1 cellular context compared by ENCODE assay signal in the genomic region with DNA sequence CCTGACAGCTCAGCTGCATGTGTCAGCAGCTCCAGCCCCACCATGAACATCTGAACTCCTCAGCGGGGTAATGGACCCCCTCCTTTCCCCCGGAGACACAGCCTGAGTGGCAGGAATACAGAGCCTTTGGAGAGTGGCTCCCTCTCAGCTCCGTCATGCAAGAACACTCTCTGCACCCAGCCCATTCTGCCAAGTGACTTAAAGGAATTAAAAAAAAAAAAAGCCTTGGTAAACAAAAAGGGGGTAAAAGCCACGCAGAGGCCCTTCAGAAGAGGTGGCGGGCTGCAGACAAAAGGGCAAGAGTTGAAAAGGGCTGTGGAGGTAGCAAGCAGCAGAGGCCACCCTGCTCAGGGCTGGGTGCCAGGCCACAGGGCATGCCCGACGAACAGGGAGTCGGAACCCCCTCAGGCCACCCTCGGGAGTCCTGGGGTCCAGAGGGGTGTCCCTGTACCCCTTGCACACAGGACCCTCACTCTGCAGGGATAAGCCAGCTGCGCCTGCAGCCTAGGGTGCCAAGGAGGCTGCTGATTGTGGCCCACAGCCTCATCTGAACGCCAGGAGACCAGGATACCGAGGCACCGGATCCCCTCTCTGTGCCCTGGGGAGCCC.
TF ChIP-seq lines count a peak whose summit lies in the region.

No MANE protein-coding gene starts in this region.

TF ChIP-seq in HepG2, 621 proteins besides CTCF, POLR2A, EP300 and RAD21 (continued from another document):
- TF ChIP-seq, protein P1, sequence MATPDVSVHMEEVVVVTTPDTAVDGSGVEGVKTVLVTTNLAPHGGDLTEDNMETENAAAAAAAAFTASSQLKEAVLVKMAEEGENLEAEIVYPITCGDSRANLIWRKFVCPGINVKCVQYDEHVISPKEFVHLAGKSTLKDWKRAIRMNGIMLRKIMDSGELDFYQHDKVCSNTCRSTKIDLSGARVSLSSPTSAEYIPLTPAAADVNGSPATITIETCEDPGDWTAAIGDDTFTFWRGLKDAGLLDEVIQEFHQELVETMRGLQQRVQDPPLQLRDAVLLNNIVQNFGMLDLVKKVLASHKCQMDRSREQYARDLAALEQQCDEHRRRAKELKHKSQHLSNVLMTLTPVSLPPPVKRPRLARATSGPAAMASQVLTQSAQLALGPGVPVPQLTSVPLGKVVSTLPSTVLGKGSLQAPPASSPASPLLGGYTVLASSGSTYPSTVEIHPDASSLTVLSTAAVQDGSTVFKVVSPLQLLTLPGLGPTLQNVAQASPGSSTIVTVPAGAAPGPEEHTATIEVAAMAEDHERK (CRISPR knock-in tag; IDR thresholded peaks at IDR 0.05; ENCODE audit: low read depth), result no peak
- TF ChIP-seq ZNF614 (CRISPR knock-in tag; IDR thresholded peaks at IDR 0.05; ENCODE audit: borderline replicate concordance), result no peak
- TF ChIP-seq, protein P2, sequence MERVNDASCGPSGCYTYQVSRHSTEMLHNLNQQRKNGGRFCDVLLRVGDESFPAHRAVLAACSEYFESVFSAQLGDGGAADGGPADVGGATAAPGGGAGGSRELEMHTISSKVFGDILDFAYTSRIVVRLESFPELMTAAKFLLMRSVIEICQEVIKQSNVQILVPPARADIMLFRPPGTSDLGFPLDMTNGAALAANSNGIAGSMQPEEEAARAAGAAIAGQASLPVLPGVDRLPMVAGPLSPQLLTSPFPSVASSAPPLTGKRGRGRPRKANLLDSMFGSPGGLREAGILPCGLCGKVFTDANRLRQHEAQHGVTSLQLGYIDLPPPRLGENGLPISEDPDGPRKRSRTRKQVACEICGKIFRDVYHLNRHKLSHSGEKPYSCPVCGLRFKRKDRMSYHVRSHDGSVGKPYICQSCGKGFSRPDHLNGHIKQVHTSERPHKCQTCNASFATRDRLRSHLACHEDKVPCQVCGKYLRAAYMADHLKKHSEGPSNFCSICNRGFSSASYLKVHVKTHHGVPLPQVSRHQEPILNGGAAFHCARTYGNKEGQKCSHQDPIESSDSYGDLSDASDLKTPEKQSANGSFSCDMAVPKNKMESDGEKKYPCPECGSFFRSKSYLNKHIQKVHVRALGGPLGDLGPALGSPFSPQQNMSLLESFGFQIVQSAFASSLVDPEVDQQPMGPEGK (CRISPR knock-in tag; IDR thresholded peaks at IDR 0.05), result no peak
- TF ChIP-seq BORCS8-MEF2B (CRISPR knock-in tag; IDR thresholded peaks at IDR 0.05), result no peak
- no peak for TF ChIP-seq ZNF607 (CRISPR knock-in tag; IDR thresholded peaks at IDR 0.05; ENCODE audit: borderline replicate concordance)
- TF ChIP-seq THAP11 (CRISPR knock-in tag; IDR thresholded peaks at IDR 0.05), result no peak
- TF ChIP-seq ZNF549 (CRISPR knock-in tag; IDR thresholded peaks at IDR 0.05), result no peak
- TF ChIP-seq HNF4G (IDR thresholded peaks at IDR 0.05; ENCODE audit: borderline replicate concordance, low read depth, low read length), result no peak
- TF ChIP-seq HNF4G (CRISPR knock-in tag; IDR thresholded peaks at IDR 0.05; ENCODE audit: borderline replicate concordance, low read depth), result no peak
- no peak for TF ChIP-seq HDAC1 (CRISPR knock-in tag; IDR thresholded peaks at IDR 0.05)
- TF ChIP-seq, protein P3, sequence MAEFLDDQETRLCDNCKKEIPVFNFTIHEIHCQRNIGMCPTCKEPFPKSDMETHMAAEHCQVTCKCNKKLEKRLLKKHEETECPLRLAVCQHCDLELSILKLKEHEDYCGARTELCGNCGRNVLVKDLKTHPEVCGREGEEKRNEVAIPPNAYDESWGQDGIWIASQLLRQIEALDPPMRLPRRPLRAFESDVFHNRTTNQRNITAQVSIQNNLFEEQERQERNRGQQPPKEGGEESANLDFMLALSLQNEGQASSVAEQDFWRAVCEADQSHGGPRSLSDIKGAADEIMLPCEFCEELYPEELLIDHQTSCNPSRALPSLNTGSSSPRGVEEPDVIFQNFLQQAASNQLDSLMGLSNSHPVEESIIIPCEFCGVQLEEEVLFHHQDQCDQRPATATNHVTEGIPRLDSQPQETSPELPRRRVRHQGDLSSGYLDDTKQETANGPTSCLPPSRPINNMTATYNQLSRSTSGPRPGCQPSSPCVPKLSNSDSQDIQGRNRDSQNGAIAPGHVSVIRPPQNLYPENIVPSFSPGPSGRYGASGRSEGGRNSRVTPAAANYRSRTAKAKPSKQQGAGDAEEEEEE (CRISPR knock-in tag; IDR thresholded peaks at IDR 0.05; ENCODE audit: borderline replicate concordance), result no peak
- no peak for TF ChIP-seq ZBTB7B (CRISPR knock-in tag; IDR thresholded peaks at IDR 0.05)
- TF ChIP-seq ZNF567 (CRISPR knock-in tag; IDR thresholded peaks at IDR 0.05; ENCODE audit: borderline replicate concordance), result no peak
- TF ChIP-seq ZNF468 (CRISPR knock-in tag; IDR thresholded peaks at IDR 0.05), result no peak
- no peak for TF ChIP-seq HOXA5 (CRISPR knock-in tag; IDR thresholded peaks at IDR 0.05)
- TF ChIP-seq, protein P4, sequence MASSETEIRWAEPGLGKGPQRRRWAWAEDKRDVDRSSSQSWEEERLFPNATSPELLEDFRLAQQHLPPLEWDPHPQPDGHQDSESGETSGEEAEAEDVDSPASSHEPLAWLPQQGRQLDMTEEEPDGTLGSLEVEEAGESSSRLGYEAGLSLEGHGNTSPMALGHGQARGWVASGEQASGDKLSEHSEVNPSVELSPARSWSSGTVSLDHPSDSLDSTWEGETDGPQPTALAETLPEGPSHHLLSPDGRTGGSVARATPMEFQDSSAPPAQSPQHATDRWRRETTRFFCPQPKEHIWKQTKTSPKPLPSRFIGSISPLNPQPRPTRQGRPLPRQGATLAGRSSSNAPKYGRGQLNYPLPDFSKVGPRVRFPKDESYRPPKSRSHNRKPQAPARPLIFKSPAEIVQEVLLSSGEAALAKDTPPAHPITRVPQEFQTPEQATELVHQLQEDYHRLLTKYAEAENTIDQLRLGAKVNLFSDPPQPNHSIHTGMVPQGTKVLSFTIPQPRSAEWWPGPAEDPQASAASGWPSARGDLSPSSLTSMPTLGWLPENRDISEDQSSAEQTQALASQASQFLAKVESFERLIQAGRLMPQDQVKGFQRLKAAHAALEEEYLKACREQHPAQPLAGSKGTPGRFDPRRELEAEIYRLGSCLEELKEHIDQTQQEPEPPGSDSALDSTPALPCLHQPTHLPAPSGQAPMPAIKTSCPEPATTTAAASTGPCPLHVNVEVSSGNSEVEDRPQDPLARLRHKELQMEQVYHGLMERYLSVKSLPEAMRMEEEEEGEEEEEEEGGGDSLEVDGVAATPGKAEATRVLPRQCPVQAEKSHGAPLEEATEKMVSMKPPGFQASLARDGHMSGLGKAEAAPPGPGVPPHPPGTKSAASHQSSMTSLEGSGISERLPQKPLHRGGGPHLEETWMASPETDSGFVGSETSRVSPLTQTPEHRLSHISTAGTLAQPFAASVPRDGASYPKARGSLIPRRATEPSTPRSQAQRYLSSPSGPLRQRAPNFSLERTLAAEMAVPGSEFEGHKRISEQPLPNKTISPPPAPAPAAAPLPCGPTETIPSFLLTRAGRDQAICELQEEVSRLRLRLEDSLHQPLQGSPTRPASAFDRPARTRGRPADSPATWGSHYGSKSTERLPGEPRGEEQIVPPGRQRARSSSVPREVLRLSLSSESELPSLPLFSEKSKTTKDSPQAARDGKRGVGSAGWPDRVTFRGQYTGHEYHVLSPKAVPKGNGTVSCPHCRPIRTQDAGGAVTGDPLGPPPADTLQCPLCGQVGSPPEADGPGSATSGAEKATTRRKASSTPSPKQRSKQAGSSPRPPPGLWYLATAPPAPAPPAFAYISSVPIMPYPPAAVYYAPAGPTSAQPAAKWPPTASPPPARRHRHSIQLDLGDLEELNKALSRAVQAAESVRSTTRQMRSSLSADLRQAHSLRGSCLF (CRISPR knock-in tag; IDR thresholded peaks at IDR 0.05; ENCODE audit: borderline replicate concordance), result no peak
- no peak for TF ChIP-seq ZNF33A (CRISPR knock-in tag; IDR thresholded peaks at IDR 0.05; ENCODE audit: borderline replicate concordance)
- TF ChIP-seq, protein P5, sequence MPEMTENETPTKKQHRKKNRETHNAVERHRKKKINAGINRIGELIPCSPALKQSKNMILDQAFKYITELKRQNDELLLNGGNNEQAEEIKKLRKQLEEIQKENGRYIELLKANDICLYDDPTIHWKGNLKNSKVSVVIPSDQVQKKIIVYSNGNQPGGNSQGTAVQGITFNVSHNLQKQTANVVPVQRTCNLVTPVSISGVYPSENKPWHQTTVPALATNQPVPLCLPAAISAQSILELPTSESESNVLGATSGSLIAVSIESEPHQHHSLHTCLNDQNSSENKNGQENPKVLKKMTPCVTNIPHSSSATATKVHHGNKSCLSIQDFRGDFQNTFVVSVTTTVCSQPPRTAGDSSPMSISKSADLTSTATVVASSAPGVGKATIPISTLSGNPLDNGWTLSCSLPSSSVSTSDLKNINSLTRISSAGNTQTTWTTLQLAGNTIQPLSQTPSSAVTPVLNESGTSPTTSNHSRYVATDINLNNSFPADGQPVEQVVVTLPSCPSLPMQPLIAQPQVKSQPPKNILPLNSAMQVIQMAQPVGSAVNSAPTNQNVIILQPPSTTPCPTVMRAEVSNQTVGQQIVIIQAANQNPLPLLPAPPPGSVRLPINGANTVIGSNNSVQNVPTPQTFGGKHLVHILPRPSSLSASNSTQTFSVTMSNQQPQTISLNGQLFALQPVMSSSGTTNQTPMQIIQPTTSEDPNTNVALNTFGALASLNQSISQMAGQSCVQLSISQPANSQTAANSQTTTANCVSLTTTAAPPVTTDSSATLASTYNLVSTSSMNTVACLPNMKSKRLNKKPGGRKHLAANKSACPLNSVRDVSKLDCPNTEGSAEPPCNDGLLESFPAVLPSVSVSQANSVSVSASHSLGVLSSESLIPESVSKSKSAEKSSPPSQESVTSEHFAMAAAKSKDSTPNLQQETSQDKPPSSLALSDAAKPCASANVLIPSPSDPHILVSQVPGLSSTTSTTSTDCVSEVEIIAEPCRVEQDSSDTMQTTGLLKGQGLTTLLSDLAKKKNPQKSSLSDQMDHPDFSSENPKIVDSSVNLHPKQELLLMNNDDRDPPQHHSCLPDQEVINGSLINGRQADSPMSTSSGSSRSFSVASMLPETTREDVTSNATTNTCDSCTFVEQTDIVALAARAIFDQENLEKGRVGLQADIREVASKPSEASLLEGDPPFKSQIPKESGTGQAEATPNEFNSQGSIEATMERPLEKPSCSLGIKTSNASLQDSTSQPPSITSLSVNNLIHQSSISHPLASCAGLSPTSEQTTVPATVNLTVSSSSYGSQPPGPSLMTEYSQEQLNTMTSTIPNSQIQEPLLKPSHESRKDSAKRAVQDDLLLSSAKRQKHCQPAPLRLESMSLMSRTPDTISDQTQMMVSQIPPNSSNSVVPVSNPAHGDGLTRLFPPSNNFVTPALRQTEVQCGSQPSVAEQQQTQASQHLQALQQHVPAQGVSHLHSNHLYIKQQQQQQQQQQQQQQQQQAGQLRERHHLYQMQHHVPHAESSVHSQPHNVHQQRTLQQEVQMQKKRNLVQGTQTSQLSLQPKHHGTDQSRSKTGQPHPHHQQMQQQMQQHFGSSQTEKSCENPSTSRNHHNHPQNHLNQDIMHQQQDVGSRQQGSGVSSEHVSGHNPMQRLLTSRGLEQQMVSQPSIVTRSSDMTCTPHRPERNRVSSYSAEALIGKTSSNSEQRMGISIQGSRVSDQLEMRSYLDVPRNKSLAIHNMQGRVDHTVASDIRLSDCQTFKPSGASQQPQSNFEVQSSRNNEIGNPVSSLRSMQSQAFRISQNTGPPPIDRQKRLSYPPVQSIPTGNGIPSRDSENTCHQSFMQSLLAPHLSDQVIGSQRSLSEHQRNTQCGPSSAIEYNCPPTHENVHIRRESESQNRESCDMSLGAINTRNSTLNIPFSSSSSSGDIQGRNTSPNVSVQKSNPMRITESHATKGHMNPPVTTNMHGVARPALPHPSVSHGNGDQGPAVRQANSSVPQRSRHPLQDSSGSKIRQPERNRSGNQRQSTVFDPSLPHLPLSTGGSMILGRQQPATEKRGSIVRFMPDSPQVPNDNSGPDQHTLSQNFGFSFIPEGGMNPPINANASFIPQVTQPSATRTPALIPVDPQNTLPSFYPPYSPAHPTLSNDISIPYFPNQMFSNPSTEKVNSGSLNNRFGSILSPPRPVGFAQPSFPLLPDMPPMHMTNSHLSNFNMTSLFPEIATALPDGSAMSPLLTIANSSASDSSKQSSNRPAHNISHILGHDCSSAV (CRISPR knock-in tag; IDR thresholded peaks at IDR 0.05; ENCODE audit: borderline replicate concordance), result no peak
- TF ChIP-seq, protein P6, sequence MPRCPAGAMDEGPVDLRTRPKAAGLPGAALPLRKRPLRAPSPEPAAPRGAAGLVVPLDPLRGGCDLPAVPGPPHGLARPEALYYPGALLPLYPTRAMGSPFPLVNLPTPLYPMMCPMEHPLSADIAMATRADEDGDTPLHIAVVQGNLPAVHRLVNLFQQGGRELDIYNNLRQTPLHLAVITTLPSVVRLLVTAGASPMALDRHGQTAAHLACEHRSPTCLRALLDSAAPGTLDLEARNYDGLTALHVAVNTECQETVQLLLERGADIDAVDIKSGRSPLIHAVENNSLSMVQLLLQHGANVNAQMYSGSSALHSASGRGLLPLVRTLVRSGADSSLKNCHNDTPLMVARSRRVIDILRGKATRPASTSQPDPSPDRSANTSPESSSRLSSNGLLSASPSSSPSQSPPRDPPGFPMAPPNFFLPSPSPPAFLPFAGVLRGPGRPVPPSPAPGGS (CRISPR knock-in tag; IDR thresholded peaks at IDR 0.05), result no peak
TF ChIP-seq in HepG2: peak in this region for 0.
